Comparison of ENCODE assay signal across 8 cellular contexts in the genomic region with DNA sequence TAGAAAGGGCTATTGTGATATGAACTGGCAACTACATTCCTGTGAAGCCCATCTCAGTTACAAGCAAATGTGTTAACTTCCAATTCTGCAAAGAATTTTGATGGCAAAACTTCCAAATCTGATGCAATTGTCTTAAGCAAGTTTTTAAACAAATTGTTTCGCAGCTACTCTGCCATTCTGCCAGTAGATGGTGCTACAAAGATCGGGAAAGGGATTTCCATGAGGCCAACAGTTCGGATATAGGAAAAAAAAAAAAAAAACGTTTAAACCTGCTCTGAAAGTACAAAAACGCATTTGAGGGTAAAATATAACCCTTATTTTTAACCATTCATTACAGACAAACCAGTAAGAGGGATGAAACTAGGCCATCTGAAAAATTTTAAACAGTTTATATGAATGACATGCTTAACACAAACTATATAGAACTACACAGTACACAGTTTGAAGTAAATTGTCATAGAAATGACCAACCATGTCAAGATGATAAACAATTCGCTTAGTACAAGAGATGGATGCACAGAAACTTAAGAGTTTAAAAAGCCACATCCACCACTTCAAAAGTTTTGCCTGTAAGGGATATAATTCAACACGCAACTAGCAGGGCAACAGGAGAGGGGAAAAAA. TPM values are rescaled to one million over a fixed set of nuclear protein-coding genes. Genes with fewer than 3 reads are reported as not detected.
DNase-seq lines count a peak whose midpoint lies in the region; ATAC-seq, FAIRE-seq and TF ChIP-seq lines count a peak whose summit lies in the region.

No MANE protein-coding gene starts in this region.

- H3K18ac ChIP-seq in mesendoderm (ENCODE audit: low read length) = no peak overlapping the region

- H3K4me2 ChIP-seq in PC-9 (peak overlapping the region; percentile 87), mesendoderm (ENCODE audit: low read length) (peak overlapping the region; percentile 92)

- H4K5ac ChIP-seq in mesendoderm (ENCODE audit: low read length) = no peak overlapping the region

- H3K9ac ChIP-seq in mesendoderm (ENCODE audit: low read length) = peak overlapping the region; percentile 100

- H3K9me3 ChIP-seq in PC-9 (ENCODE audit: insufficient read depth, low read depth) (no peaks in the 10 kb centered on the region), uterus (no peaks in the 10 kb centered on the region)

- TF ChIP-seq CTCF in PC-9 (conservative IDR thresholded peaks at IDR 0.05) = peak; percentile 81
- peak; percentile 59 to 77 (median 65) for TF ChIP-seq CTCF in uterus (IDR thresholded peaks at IDR 0.05)

- no peak overlapping the region for H2BK120ac ChIP-seq in mesendoderm (ENCODE audit: low read depth, low read length)

- H3F3A ChIP-seq in PC-9 (ENCODE audit: insufficient read depth, low read depth) = peaks cover 30% of the 10 kb centered on the region

- POLR2A ChIA-PET in PC-9 (lab: Charles Lee; ENCODE audit: unreplicated experiment) = interaction anchor here (0.5 to 0.7 kb wide), 2 partner anchors 27 to 28 kb away, joined by 3 read pairs; no protein-coding TSS in a partner anchor

- H4K20me1 ChIP-seq in PC-9 (ENCODE audit: insufficient read depth) = peaks cover 42% of the 10 kb centered on the region

- peak overlapping the region; percentile 52 for H3K27ac ChIP-seq in PC-9
- H3K27ac ChIP-seq in mesendoderm (ENCODE audit: low read depth, low read length) = no peak overlapping the region
- peak overlapping the region; percentile 98 to 100 for H3K27ac ChIP-seq in uterus

- peak; percentile 38 for FAIRE-seq in colon (lab: Jason Lieb, UNC)

- H3K79me2 ChIP-seq in PC-9 (ENCODE audit: low read depth) (peaks cover 59% of the 10 kb centered on the region), mesendoderm (ENCODE audit: control insufficient read depth, insufficient read depth, low read length) (peaks cover 38% of the 10 kb centered on the region)

- BruUV-seq in PC-9 (replicated peaks; lab: Mats Ljungman, UMichigan) = no TSS peak

- H3K56ac ChIP-seq in mesendoderm (ENCODE audit: low read length) = peak overlapping the region; percentile 84

- WGBS in mesendoderm (ENCODE audit: extremely low coverage, insufficient coverage, low lambda C conversion rate) = no CpG with 5 or more reads among the region's 7 CpGs

- H3K4me1 ChIP-seq in PC-9 (replicated peaks; ENCODE audit: insufficient read depth) = peaks cover 23% of the 10 kb centered on the region
- no peaks in the 10 kb centered on the region for H3K4me1 ChIP-seq in mesendoderm (ENCODE audit: control insufficient read depth, low read depth, low read length)
- H3K4me1 ChIP-seq in uterus = peaks cover 0 to 4% of the 10 kb centered on the region in 2 donors

- H3K36me3 ChIP-seq in PC-9 (ENCODE audit: low read depth) (peaks cover 21% of the 10 kb centered on the region), mesendoderm (ENCODE audit: control insufficient read depth, insufficient read depth, low read length) (peaks cover 2% of the 10 kb centered on the region), uterus (no peaks in the 10 kb centered on the region)

- H3K4ac ChIP-seq in mesendoderm (ENCODE audit: low read depth, low read length) = no peak overlapping the region

- H2AFZ ChIP-seq in PC-9 = no peak overlapping the region

- ATAC-seq in HG03095 (IDR thresholded peaks at IDR 0.05; ENCODE audit: unreplicated experiment) = no peak

- peak overlapping the region; percentile 61 for H3K4me3 ChIP-seq in PC-9
- peak overlapping the region; percentile 98 for H3K4me3 ChIP-seq in mesendoderm (ENCODE audit: low read length)
- H3K4me3 ChIP-seq in uterus = peak overlapping the region; percentile 64 to 95

- H2BK5ac ChIP-seq in mesendoderm (ENCODE audit: low read length) = no peak overlapping the region

- TF ChIP-seq POLR2A in uterus (IDR thresholded peaks at IDR 0.05) = no peak

- no peak overlapping the region for H3K23ac ChIP-seq in mesendoderm (ENCODE audit: low read length)

- H2AK5ac ChIP-seq in mesendoderm (ENCODE audit: low read length) = no peak overlapping the region

- no peaks in the 10 kb centered on the region for H3K9me2 ChIP-seq in PC-9 (ENCODE audit: insufficient read depth)

- H2BK15ac ChIP-seq in mesendoderm (replicated peaks; ENCODE audit: low read depth) = no peak overlapping the region

- peaks cover 4% of the 10 kb centered on the region for H3K79me1 ChIP-seq in mesendoderm (ENCODE audit: low read length)

- intact Hi-C loops in PC-9 (cut with micrococcal nuclease; ENCODE audit: unreplicated experiment) = loop anchor here (2.0 to 10.0 kb wide), 2 partner anchors 313 to 381 kb away; no protein-coding TSS in a partner anchor
- intact Hi-C loops in uterus (cut with DNase I; ENCODE audit: low total_unique reads) = no loop called here

- peak; percentile 60 for DNase-seq in DMS53 treated with DMSO at 0.1 percent for 48 hours (lab: John Stamatoyannopoulos, UW; ENCODE audit: unreplicated experiment)
- peak; percentile 62 for DNase-seq in HS-5 (ENCODE audit: low read depth)
- DNase-seq in PC-9 = peak in 1 of 2 experiments; percentile 70
- peak; percentile 78 for DNase-seq in mesendoderm
- DNase-seq in uterus = peak in 1 of 2 donors; percentile 40
- no peak for DNase-seq in islet precursor cell

- CTCF ChIA-PET in PC-9 (lab: Charles Lee) = interaction anchor here (0.6 to 1.6 kb wide), 8 partner anchors 9 to 1499 kb away, joined by 3 to 10 read pairs (median 8); no protein-coding TSS in a partner anchor

- H4K8ac ChIP-seq in mesendoderm (ENCODE audit: low read depth, low read length) = no peak overlapping the region

- H3K27me3 ChIP-seq in PC-9 (ENCODE audit: insufficient read depth, low read depth) (no peaks in the 10 kb centered on the region), mesendoderm (ENCODE audit: insufficient read depth, low read length, poor library complexity) (no peaks in the 10 kb centered on the region), uterus (no peaks in the 10 kb centered on the region)

RNA-seq across cellular contexts. Expression of gene HNRNPA0, which starts 2.2 kb away (rescaled TPM):
- total RNA-seq in PC-9 (2021) (27.8 and 32.2 TPM in 2 replicates), uterus (10 to 100 TPM in 2 of 4 donors, 1 to 10 TPM in 2; 5.9 to 44.7 (median 21.0) TPM)
- 60.8 TPM for polyA plus RNA-seq in mesendoderm (2013, experiment 1 of 2)
- 60.2 TPM for polyA plus RNA-seq in mesendoderm (2013, experiment 2 of 2)

RNA-seq across cellular contexts. Expression of gene KLHL3, which starts 16.1 kb away (rescaled TPM):
- total RNA-seq in PC-9 (2021) (13.6 and 15.2 TPM in 2 replicates), uterus (10 to 100 TPM in 2 of 4 donors, 1 to 10 TPM in 2; 3.1 to 21.8 (median 8.9) TPM)
- 2.2 TPM for polyA plus RNA-seq in mesendoderm (2013, experiment 1 of 2)
- polyA plus RNA-seq in mesendoderm (2013, experiment 2 of 2) = 2.1 TPM
